ENCODE assay signal across 13 cellular contexts in the genomic region with DNA sequence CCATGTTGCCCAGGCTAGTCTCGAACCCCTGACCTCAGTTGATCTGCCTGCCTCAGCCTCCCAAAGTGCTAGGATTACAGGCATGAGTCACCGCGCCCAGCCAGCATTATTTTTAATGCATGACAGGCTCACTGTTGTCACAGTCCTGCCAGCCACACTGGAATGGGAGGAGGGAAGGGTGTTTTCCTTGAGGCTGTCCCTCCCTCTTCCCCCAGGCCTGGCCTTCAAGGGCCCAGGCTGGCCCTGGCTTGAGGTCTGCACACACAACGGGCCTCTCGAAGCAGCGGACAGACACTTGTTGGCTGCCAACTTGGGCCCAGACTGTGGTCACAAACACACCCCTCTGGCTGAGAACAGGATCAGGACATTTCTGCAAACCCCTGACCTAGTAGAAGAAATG. TPM values are rescaled to one million over a fixed set of nuclear protein-coding genes. Genes with fewer than 3 reads are reported as not detected.
A peak's percentile ranks its signal among the peaks of the same experiment; 100 is the strongest.
DNase-seq lines count a peak whose midpoint lies in the region; ATAC-seq and TF ChIP-seq lines count a peak whose summit lies in the region.
"Had no signal": no experiment of that assay in that cellular context is flagged by ENCODE, and none has a peak within 500 bp of the region (broad histone marks: within the 10 kb centered on the region; RNA-seq: fewer than 3 reads in every experiment).

No MANE protein-coding gene starts in this region.

- no peaks in the 10 kb centered on the region for H3K9me3 ChIP-seq in HEK293 (ENCODE audit: control insufficient read depth, insufficient read depth, low read depth, low read length)
- H3K9me3 ChIP-seq in left lung, result no peaks in the 10 kb centered on the region
- H3K9me3 ChIP-seq in testis, result no peaks in the 10 kb centered on the region

- H3K4me3 ChIP-seq in HEK293 (ENCODE audit: low read depth, low read length) (no peak overlapping the region), left lung (no peak overlapping the region), testis (no peak overlapping the region)

- POLR2A ChIA-PET in HEK293 (lab: Yijun Ruan, JAX), result interaction anchor here (0.7 to 1.2 kb wide), 2 partner anchors 8 to 10 kb away, joined by 4 to 6 read pairs; a partner anchor contains a TSS

- H3K27me3 ChIP-seq in left lung, result no peaks in the 10 kb centered on the region
- no peaks in the 10 kb centered on the region for H3K27me3 ChIP-seq in testis

- H3K27ac ChIP-seq in HEK293 (ENCODE audit: extremely low read depth, low read depth, low read length) (no peak overlapping the region), left lung (no peak overlapping the region), testis (peak overlapping the region; percentile 56 to 70)
- H3K27ac ChIP-seq: VCaP had no signal

- no peaks in the 10 kb centered on the region for H3K4me1 ChIP-seq in HEK293 (ENCODE audit: control insufficient read depth, insufficient read depth, low read length)
- H3K4me1 ChIP-seq in left lung, result no peaks in the 10 kb centered on the region
- H3K4me1 ChIP-seq in testis, result peaks cover 33% of the 10 kb centered on the region

- CTCF ChIA-PET in HEK293 (lab: Yijun Ruan, JAX), result interaction anchor here (0.6 kb wide), 1 partner anchor 177 kb away, joined by 4 read pairs; no protein-coding TSS in a partner anchor

- DNase-seq in left lung (peak in 1 of 2 donors; percentile 56), testis (peak; percentile 62), epidermal melanocyte (ENCODE audit: insufficient read length, low spot score) (no peak), GOT3 (lab: John Stamatoyannopoulos, UW) (no peak)
- DNase-seq in activated T-cell treated with anti-CD3 and anti-CD28 coated beads, Interleukin-2, amount 50 U/mL, for 1 hour, result no peak
- DNase-seq: CD8-positive, alpha-beta T cell; NCI-H1105 treated with DMSO at 0.1 percent for 48 hours; NCI-H526; SHP77 treated with DMSO at 0.1 percent for 48 hours had no signal

- TF ChIP-seq CTCF in HEK293 (tag by site-specific recombination; IDR thresholded peaks at IDR 0.05), result no peak
- no peak for TF ChIP-seq CTCF in left lung (IDR thresholded peaks at IDR 0.05)
- no peak for TF ChIP-seq CTCF in testis (IDR thresholded peaks at IDR 0.05)

- no peak for TF ChIP-seq POLR2A in testis (IDR thresholded peaks at IDR 0.05)

- WGBS in testis, 2 donors, result 42 to 60% methylated on average over 5 to 6 of the region's 6 CpGs

- ATAC-seq in esophagus mucosa (peak; percentile 64), left lung (peak; percentile 96), HG02885 (IDR thresholded peaks at IDR 0.05; ENCODE audit: poor library complexity, unreplicated experiment) (no peak)
- ATAC-seq: CD8-positive, alpha-beta T cell had no signal

- H3K36me3 ChIP-seq in HEK293 (ENCODE audit: control insufficient read depth in 2 of 2, insufficient read depth in 1 of 2, low read length in 2 of 2), result peaks cover 0 to 13% of the 10 kb centered on the region in 2 experiments; a peak in 2 of 3 replicates
- no peaks in the 10 kb centered on the region for H3K36me3 ChIP-seq in left lung
- H3K36me3 ChIP-seq in testis (ENCODE audit: low read depth, missing control alignments), result no peaks in the 10 kb centered on the region

- intact Hi-C loops in left lung (cut with DNase I), result no loop called here
- intact Hi-C loops in testis (cut with DNase I; ENCODE audit: low total_unique reads), result no loop called here

TF ChIP-seq in HEK293, 187 proteins besides CTCF, POLR2A, EP300 and RAD21:
- TF ChIP-seq ZNF416 (tag by site-specific recombination; IDR thresholded peaks at IDR 0.05) (no peak), SP7 (tag by site-specific recombination; IDR thresholded peaks at IDR 0.05) (0 out of 2 replicates have a peak, but pooled peaks have one; percentile 24)
- TF ChIP-seq, protein P1, sequence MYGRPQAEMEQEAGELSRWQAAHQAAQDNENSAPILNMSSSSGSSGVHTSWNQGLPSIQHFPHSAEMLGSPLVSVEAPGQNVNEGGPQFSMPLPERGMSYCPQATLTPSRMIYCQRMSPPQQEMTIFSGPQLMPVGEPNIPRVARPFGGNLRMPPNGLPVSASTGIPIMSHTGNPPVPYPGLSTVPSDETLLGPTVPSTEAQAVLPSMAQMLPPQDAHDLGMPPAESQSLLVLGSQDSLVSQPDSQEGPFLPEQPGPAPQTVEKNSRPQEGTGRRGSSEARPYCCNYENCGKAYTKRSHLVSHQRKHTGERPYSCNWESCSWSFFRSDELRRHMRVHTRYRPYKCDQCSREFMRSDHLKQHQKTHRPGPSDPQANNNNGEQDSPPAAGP (tag by site-specific recombination; IDR thresholded peaks at IDR 0.05), result peak; percentile 62; the same call in 1 of the 2 replicates

RNA-seq across cellular contexts. Expression of a gene that starts 10.1 kb away (rescaled TPM):
- total RNA-seq in esophagus mucosa (4.7 TPM), left lung (1 to 10 TPM; 6.1 to 7.8 TPM), testis (100 to 1,000 TPM in 1 of 2 donors, 10 to 100 TPM in 1; 96.8 to 135 TPM)
- polyA plus RNA-seq in testis (ENCODE audit: insufficient read depth, low read depth, low replicate concordance), result 28.0 TPM

RNA-seq across cellular contexts. Expression of a gene that starts 32.1 kb away (rescaled TPM):
- total RNA-seq in esophagus mucosa (14.7 TPM), left lung (10 to 100 TPM; 20.9 to 21.0 TPM), testis (10 to 100 TPM; 30.8 to 35.9 TPM)
- 36.6 TPM for polyA plus RNA-seq in testis (ENCODE audit: insufficient read depth, low read depth, low replicate concordance)

RNA-seq across cellular contexts. Expression of a gene that starts 56.4 kb away (rescaled TPM):
- total RNA-seq in esophagus mucosa, result 9.0 TPM
- total RNA-seq in left lung, result 10 to 100 TPM; 11.9 to 14.5 TPM
- 10 to 100 TPM; 33.1 to 39.2 TPM for total RNA-seq in testis
- 25.2 TPM for polyA plus RNA-seq in testis (ENCODE audit: insufficient read depth, low read depth, low replicate concordance)

Comparison
In these comparisons a context has a peak if more than half of its experiments do, and no peak if none do; other contexts are left out.
1. H3K27ac ChIP-seq: peak in testis (2 of 2); none in HEK293 (single experiment) and left lung (0 of 2).
2. RNA of a gene that starts 10.1 kb away (total RNA-seq): 96.8 to 135 TPM in testis; 6.1 to 7.8 TPM in left lung and 4.7 TPM in esophagus mucosa (single experiment); every median in the first group is over 10 times any median in the second.